Comparison of ENCODE assay signal across 18 cellular contexts in genomic region chr14:39555749-39556148, GRCh38.
"Had no signal": no experiment of that assay in that cellular context is flagged by ENCODE, and none has a peak within 500 bp of the region (broad histone marks: within the 10 kb centered on the region; RNA-seq: fewer than 3 reads in every experiment).

No MANE protein-coding gene starts in this region.

- H3K36me3 ChIP-seq: cardiac muscle cell, colonic mucosa, neural progenitor cell, stomach had no signal

- H3K9me3 ChIP-seq: colonic mucosa had no signal

- H3K4me1 ChIP-seq: colonic mucosa, foreskin keratinocyte, neural progenitor cell, psoas muscle, stomach had no signal

- ATAC-seq: foreskin keratinocyte; mucosa of descending colon; naive thymus-derived CD8-positive, alpha-beta T cell; psoas muscle had no signal

- H3K4me2 ChIP-seq: neural progenitor cell had no signal

- H3K27ac ChIP-seq: cardiac muscle cell, colonic mucosa, foreskin keratinocyte, neural progenitor cell, psoas muscle, stomach had no signal

- DNase-seq: cerebellar nuclear complex; colonic mucosa; effector CD4-positive, alpha-beta T cell; endodermal cell; erythroblast; foreskin keratinocyte; hippocampal formation; mucosa of descending colon; naive thymus-derived CD8-positive, alpha-beta T cell; occipital lobe; psoas muscle; small intestine; stimulated activated CD4-positive, alpha-beta T cell treated with anti-CD3 and anti-CD28 coated beads, Interleukin-12 subunit alpha, Interleukin-12 subunit beta, amount 100 ng/mL, for 4 hours; stimulated activated naive CD4-positive, alpha-beta T cell; stomach; trophoblast cell had no signal

- H3K27me3 ChIP-seq: cardiac muscle cell, colonic mucosa, foreskin keratinocyte, neural progenitor cell, stomach had no signal

- H2AFZ ChIP-seq: neural progenitor cell had no signal

- H3K4me3 ChIP-seq: cardiac muscle cell, colonic mucosa, mucosa of descending colon, neural progenitor cell, psoas muscle, stomach had no signal
